ENCODE assay signal across 3 cellular contexts in genomic region chr5:157278319-157279037, GRCh38.
TF ChIP-seq lines count a peak whose summit lies in the region.

No MANE protein-coding gene starts in this region.

TF ChIP-seq in A549, 52 proteins besides CTCF, POLR2A, EP300 and RAD21:
- TF ChIP-seq REST (IDR thresholded peaks at IDR 0.05) (no peak), MAFK (IDR thresholded peaks at IDR 0.05; ENCODE audit: partially characterized antibody) (peak; percentile 85)

TF ChIP-seq in IMR-90, 13 proteins besides CTCF, POLR2A, EP300 and RAD21:
- TF ChIP-seq USF2 (IDR thresholded peaks at IDR 0.05; ENCODE audit: low read depth, low read length) (no peak), FOS (IDR thresholded peaks at IDR 0.05; ENCODE audit: low read depth, low read length) (no peak), RFX5 (IDR thresholded peaks at IDR 0.05; ENCODE audit: low read depth, low read length) (no peak), MAFK (IDR thresholded peaks at IDR 0.05; ENCODE audit: low read depth, low read length) (peak; percentile 80)

TF ChIP-seq in K562, 482 proteins besides CTCF, POLR2A, EP300 and RAD21 (continues in another document):
- TF ChIP-seq THAP7 (CRISPR knock-in tag; IDR thresholded peaks at IDR 0.05) (no peak), SIX5 (IDR thresholded peaks at IDR 0.05; ENCODE audit: borderline replicate concordance in 1 of 2, insufficient read depth in 1 of 2, low read depth in 1 of 2, low read length in 2 of 2) (no peak), CGGBP1 (CRISPR knock-in tag; IDR thresholded peaks at IDR 0.05) (no peak), IFI16 (CRISPR knock-in tag; IDR thresholded peaks at IDR 0.05) (no peak), GATA2 (CRISPR knock-in tag; IDR thresholded peaks at IDR 0.05) (no peak), CBX3 (IDR thresholded peaks at IDR 0.05; ENCODE audit: borderline replicate concordance in 1 of 2, low read length in 2 of 2) (no peak), SMAD4 (CRISPR knock-in tag; conservative IDR thresholded peaks at IDR 0.05) (peak; percentile 96), ZNF764 (CRISPR knock-in tag; IDR thresholded peaks at IDR 0.05; ENCODE audit: low read depth) (no peak), ZC3H11A (IDR thresholded peaks at IDR 0.05; ENCODE audit: low read depth, low read length) (no peak), TAF7 (tag; IDR thresholded peaks at IDR 0.05) (peak; percentile 72), NFE2L1 (tag; IDR thresholded peaks at IDR 0.05; ENCODE audit: borderline replicate concordance, low read depth) (peak; percentile 59), ZNF586 (CRISPR knock-in tag; conservative IDR thresholded peaks at IDR 0.05) (0 out of 2 replicates have a peak, but pooled peaks have one; percentile 81), FOXP1 (CRISPR knock-in tag; IDR thresholded peaks at IDR 0.05) (no peak), ZEB2 (IDR thresholded peaks at IDR 0.05) (no peak), MXI1 (IDR thresholded peaks at IDR 0.05; ENCODE audit: low read depth, low read length) (no peak), MCM7 (IDR thresholded peaks at IDR 0.05) (no peak), CHD7 (IDR thresholded peaks at IDR 0.05; ENCODE audit: low read depth, low read length) (no peak), KDM4B (IDR thresholded peaks at IDR 0.05; ENCODE audit: borderline replicate concordance in 2 of 2, low read depth in 1 of 2) (no peak), ELF4 (CRISPR knock-in tag; IDR thresholded peaks at IDR 0.05) (peak; percentile 52; the same call in 1 of the 2 replicates), KAT7 (CRISPR knock-in tag; IDR thresholded peaks at IDR 0.05; ENCODE audit: borderline replicate concordance) (no peak), ZNF184 (CRISPR knock-in tag; IDR thresholded peaks at IDR 0.05) (no peak), NFATC3 (IDR thresholded peaks at IDR 0.05) (no peak), RBM22 (IDR thresholded peaks at IDR 0.05; ENCODE audit: low read depth, low read length, poor library complexity, severe bottlenecking) (no peak), MTA2 (IDR thresholded peaks at IDR 0.05; ENCODE audit: low read depth) (no peak), AFF4 (CRISPR knock-in tag; IDR thresholded peaks at IDR 0.05) (no peak), NFYB (IDR thresholded peaks at IDR 0.05; ENCODE audit: extremely low read depth, insufficient read length) (no peak), NR4A1 (CRISPR knock-in tag; IDR thresholded peaks at IDR 0.05) (peak; percentile 90; the same call in 1 of the 2 replicates), NR4A1 (tag; IDR thresholded peaks at IDR 0.05) (peak; percentile 97), GMEB1 (CRISPR knock-in tag; IDR thresholded peaks at IDR 0.05) (peak; percentile 82), MNT (conservative IDR thresholded peaks at IDR 0.05) (no peak), KLF13 (tag; IDR thresholded peaks at IDR 0.05; ENCODE audit: borderline replicate concordance, low read depth) (no peak), ZNF395 (CRISPR knock-in tag; IDR thresholded peaks at IDR 0.05) (peak; percentile 97), PKNOX1 (IDR thresholded peaks at IDR 0.05) (no peak), MBD2 (IDR thresholded peaks at IDR 0.05; ENCODE audit: borderline replicate concordance, low read depth) (no peak)
